Comparison of ENCODE assay signal across 8 cellular contexts in the genomic region with DNA sequence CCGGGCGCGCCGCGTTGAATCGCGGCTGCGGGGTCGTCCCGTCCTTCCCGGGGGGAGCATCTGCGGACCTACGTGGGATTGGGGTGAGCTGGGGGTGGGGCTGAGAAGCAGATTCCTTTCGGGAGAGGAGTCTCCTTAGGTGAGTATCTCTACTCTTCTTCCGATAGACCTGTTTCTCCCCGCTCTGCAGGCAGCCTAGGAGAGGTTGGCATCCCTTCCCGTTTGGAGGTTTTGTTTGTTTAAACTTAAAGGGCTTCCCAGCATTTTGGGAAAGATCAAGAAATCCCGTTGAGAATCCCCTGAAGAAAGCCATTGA.
DNase-seq lines count a peak whose midpoint lies in the region; ATAC-seq lines count a peak whose summit lies in the region.

No MANE protein-coding gene starts in this region.

- DNase-seq in caudate nucleus (lab: John Stamatoyannopoulos, UW) = peak in 2 of 61 donors; percentile 33 to 57
- DNase-seq in effector CD4-positive, alpha-beta T cell = no peak
- DNase-seq in 8988T = no peak

- H3K27me3 ChIP-seq in ACC112 (ENCODE audit: insufficient read depth, low read length) (no peaks in the 10 kb centered on the region), mucosa of rectum (ENCODE audit: control insufficient read depth in 2 of 2, insufficient read depth in 2 of 2, low read length in 2 of 2) (no peaks in the 10 kb centered on the region)

- H3K4me1 ChIP-seq in ACC112 (ENCODE audit: control insufficient read depth, insufficient read depth, low read length, unreplicated experiment) = peaks cover 16% of the 10 kb centered on the region
- peaks cover 12 to 15% of the 10 kb centered on the region in 2 donors for H3K4me1 ChIP-seq in mucosa of rectum (ENCODE audit: control insufficient read depth in 2 of 2, insufficient read depth in 2 of 2, low read length in 2 of 2)

- peaks cover 35% of the 10 kb centered on the region for H3K79me2 ChIP-seq in ACC112 (ENCODE audit: control insufficient read depth, insufficient read depth, low read length, unreplicated experiment)

- H3K36me3 ChIP-seq in ACC112 (ENCODE audit: insufficient read depth, low read length) = peaks cover 9% of the 10 kb centered on the region
- peaks cover 9 to 21% of the 10 kb centered on the region in 2 donors for H3K36me3 ChIP-seq in mucosa of rectum (ENCODE audit: control insufficient read depth in 2 of 2, insufficient read depth in 2 of 2, low read length in 2 of 2)

- ATAC-seq in HG03175 (IDR thresholded peaks at IDR 0.05; ENCODE audit: unreplicated experiment) (peak; percentile 5), HG02798 (IDR thresholded peaks at IDR 0.05; ENCODE audit: poor library complexity, unreplicated experiment) (no peak), GM21723 (IDR thresholded peaks at IDR 0.05; ENCODE audit: unreplicated experiment) (no peak)

- peak overlapping the region; percentile 90 for H2AFZ ChIP-seq in ACC112 (ENCODE audit: low read length, unreplicated experiment)

- H3K9me3 ChIP-seq in mucosa of rectum (ENCODE audit: control insufficient read depth in 2 of 2, low read length in 2 of 2) = no peaks in the 10 kb centered on the region

- peak overlapping the region; percentile 85 to 87 for H3K9ac ChIP-seq in mucosa of rectum (ENCODE audit: low read depth in 1 of 2, low read length in 2 of 2)

- peak overlapping the region; percentile 67 for H3K27ac ChIP-seq in ACC112 (ENCODE audit: low read depth, low read length)
- H3K27ac ChIP-seq in caudate nucleus (ENCODE audit: low read depth, low read length) = peak overlapping the region; percentile 90
- peak overlapping the region; percentile 82 to 90 for H3K27ac ChIP-seq in mucosa of rectum (ENCODE audit: low read depth in 2 of 2, low read length in 2 of 2)

- H3K4me3 ChIP-seq in ACC112 (ENCODE audit: low read depth, low read length) (peak overlapping the region; percentile 84), mucosa of rectum (ENCODE audit: low read length in 2 of 2) (peak overlapping the region; percentile 89 to 91)
